Comparison of ENCODE assay signal across 21 cellular contexts in genomic region chr4:7061815-7062214, GRCh38.
"Had no signal": no experiment of that assay in that cellular context is flagged by ENCODE, and none has a peak within 500 bp of the region (broad histone marks: within the 10 kb centered on the region; RNA-seq: fewer than 3 reads in every experiment).

No MANE protein-coding gene starts in this region.

- H3K9me3 Mint-ChIP-seq: activated CD4-positive, alpha-beta memory T cell treated with anti-CD3 and anti-CD28 coated beads, Interleukin-2, amount 10 ng/mL, durations not matched to agents 7 days and 5 days; activated naive CD4-positive, alpha-beta T cell treated with anti-CD3 and anti-CD28 coated beads, Interleukin-2, amount 50 U/mL, for 72 hours; activated T-helper 1 cell treated with anti-CD3 and anti-CD28 coated beads, Interleukin-12 subunit alpha, Interleukin-12 subunit beta, Interleukin-2, Interleukin-4 antibody, amounts not matched to agents 30 ng/mL and 10 ng/mL and 1 ng/mL, durations not matched to agents 14 hours and 24 hours and 36 hours had no signal

- H3K4me3 Mint-ChIP-seq: activated CD4-positive, alpha-beta memory T cell treated with anti-CD3 and anti-CD28 coated beads, Interleukin-2, amount 10 ng/mL, durations not matched to agents 7 days and 5 days; activated CD4-positive, alpha-beta T cell treated with anti-CD3 and anti-CD28 coated beads for 36 hours; activated T-helper 1 cell treated with anti-CD3 and anti-CD28 coated beads, Interleukin-12 subunit alpha, Interleukin-12 subunit beta, Interleukin-2, Interleukin-4 antibody, amounts not matched to agents 30 ng/mL and 10 ng/mL and 1 ng/mL, durations not matched to agents 14 hours and 24 hours and 36 hours had no signal

- DNase-seq: activated CD4-positive, alpha-beta memory T cell treated with anti-CD3 and anti-CD28 coated beads, Interleukin-2, amount 10 ng/mL, durations not matched to agents 7 days and 5 days; activated CD4-positive, alpha-beta T cell treated with anti-CD3 and anti-CD28 coated beads for 36 hours; activated CD4-positive, alpha-beta T cell treated with anti-CD3 and anti-CD28 coated beads, Interleukin-2, amount 50 U/mL, for 1 hour; activated CD8-positive, alpha-beta memory T cell treated with anti-CD3 and anti-CD28 coated beads, Interleukin-2, amount 50 U/mL, for 4 hours; activated naive CD4-positive, alpha-beta T cell treated with Interleukin-2 at 50 U/mL for 16 hours; brain microvascular endothelial cell; Kasumi-1; NCI-H1048; NCI-H146; NCI-H187 treated with DMSO at 0.1 percent for 48 hours; NCI-H2081 treated with DMSO at 0.1 percent for 48 hours; NCI-H446; NCI-H524; PC-3; SHP77 treated with DMSO at 0.1 percent for 48 hours; T-helper 2 cell had no signal

- H3K27ac Mint-ChIP-seq: activated CD4-positive, alpha-beta memory T cell treated with anti-CD3 and anti-CD28 coated beads, Interleukin-2, amount 10 ng/mL, durations not matched to agents 7 days and 5 days; activated CD4-positive, alpha-beta T cell treated with anti-CD3 and anti-CD28 coated beads for 36 hours had no signal

- H3K27ac ChIP-seq: brain microvascular endothelial cell, cardiac muscle cell, VCaP had no signal

- H3K4me3 ChIP-seq: cardiac muscle cell, K562 had no signal

- ATAC-seq: activated CD4-positive, alpha-beta T cell treated with anti-CD3 and anti-CD28 coated beads for 36 hours; activated naive CD4-positive, alpha-beta T cell treated with anti-CD3 and anti-CD28 coated beads, Interleukin-2, amount 50 U/mL, for 72 hours; K562; PC-3 had no signal

- H3K27me3 Mint-ChIP-seq: activated CD4-positive, alpha-beta memory T cell treated with anti-CD3 and anti-CD28 coated beads, Interleukin-2, amount 10 ng/mL, durations not matched to agents 7 days and 5 days; activated CD4-positive, alpha-beta T cell treated with anti-CD3 and anti-CD28 coated beads for 36 hours had no signal

- H3K27me3 ChIP-seq: brain microvascular endothelial cell, cardiac muscle cell had no signal
